ENCODE assay signal across 1 cellular context in the genomic region with DNA sequence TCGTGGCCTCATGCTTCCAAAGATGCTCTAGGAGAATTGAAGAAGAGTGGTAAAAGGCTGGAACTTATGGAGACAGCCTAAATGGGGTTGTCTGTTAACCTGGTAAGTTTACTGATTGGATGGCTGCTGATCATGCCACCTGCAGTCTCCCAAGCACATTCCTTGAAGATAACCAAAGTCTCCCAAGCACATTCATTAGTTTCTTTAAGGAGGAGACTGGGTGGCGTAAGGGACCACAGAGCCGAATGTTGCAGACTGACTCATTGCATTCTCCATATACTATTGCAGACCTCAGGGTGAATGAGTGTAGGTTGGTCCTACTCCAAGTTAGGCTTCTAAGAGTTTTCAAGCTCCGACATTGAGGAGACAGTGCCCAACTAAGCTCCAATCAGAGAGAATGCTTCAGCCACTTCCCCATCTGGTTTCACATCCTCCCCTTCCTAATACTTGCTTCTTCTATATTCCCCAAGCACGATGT.
TF ChIP-seq lines count a peak whose summit lies in the region.

A gene (minus strand): TSS at position 51 of the 478 bp plus-strand sequence. CDS start 39 bp downstream, at position 12.

TF ChIP-seq in GM12878, 131 proteins besides CTCF, POLR2A, EP300 and RAD21 (continued from another document):
- TF ChIP-seq ESRRA (IDR thresholded peaks at IDR 0.05; ENCODE audit: low read length) (no peak), SPI1 (IDR thresholded peaks at IDR 0.05; ENCODE audit: borderline replicate concordance, insufficient read depth, low read depth, low read length) (peak; percentile 28; the same call in 1 of the 2 replicates), RCOR1 (conservative IDR thresholded peaks at IDR 0.05; ENCODE audit: low read depth, low read length) (no peak)
- TF ChIP-seq, protein P1, sequence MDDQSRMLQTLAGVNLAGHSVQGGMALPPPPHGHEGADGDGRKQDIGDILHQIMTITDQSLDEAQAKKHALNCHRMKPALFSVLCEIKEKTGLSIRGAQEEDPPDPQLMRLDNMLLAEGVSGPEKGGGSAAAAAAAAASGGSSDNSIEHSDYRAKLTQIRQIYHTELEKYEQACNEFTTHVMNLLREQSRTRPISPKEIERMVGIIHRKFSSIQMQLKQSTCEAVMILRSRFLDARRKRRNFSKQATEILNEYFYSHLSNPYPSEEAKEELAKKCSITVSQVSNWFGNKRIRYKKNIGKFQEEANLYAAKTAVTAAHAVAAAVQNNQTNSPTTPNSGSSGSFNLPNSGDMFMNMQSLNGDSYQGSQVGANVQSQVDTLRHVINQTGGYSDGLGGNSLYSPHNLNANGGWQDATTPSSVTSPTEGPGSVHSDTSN (IDR thresholded peaks at IDR 0.05; ENCODE audit: insufficient replicate concordance, low read depth, low read length) = no peak
- TF ChIP-seq, protein P2, sequence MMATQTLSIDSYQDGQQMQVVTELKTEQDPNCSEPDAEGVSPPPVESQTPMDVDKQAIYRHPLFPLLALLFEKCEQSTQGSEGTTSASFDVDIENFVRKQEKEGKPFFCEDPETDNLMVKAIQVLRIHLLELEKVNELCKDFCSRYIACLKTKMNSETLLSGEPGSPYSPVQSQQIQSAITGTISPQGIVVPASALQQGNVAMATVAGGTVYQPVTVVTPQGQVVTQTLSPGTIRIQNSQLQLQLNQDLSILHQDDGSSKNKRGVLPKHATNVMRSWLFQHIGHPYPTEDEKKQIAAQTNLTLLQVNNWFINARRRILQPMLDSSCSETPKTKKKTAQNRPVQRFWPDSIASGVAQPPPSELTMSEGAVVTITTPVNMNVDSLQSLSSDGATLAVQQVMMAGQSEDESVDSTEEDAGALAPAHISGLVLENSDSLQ (IDR thresholded peaks at IDR 0.05) = no peak
